Comparison of ENCODE assay signal across 10 cellular contexts in genomic region chr11:67271212-67271547, GRCh38. TPM values are rescaled to one million over a fixed set of nuclear protein-coding genes. Genes with fewer than 3 reads are reported as not detected.
A peak's percentile ranks its signal among the peaks of the same experiment; 100 is the strongest.
DNase-seq lines count a peak whose midpoint lies in the region; ATAC-seq and TF ChIP-seq lines count a peak whose summit lies in the region.
"Had no signal": no experiment of that assay in that cellular context is flagged by ENCODE, and none has a peak within 500 bp of the region (broad histone marks: within the 10 kb centered on the region; RNA-seq: fewer than 3 reads in every experiment).

No MANE protein-coding gene starts in this region.

- H2BK120ac ChIP-seq in mesendoderm (ENCODE audit: low read depth, low read length), result no peak overlapping the region

- no peak overlapping the region for H2AFZ ChIP-seq in mammary epithelial cell (ENCODE audit: low read depth, low read length)
- H2AFZ ChIP-seq: GM23248 had no signal

- in situ Hi-C loops in mammary epithelial cell (cut with MboI; ENCODE audit: low sequenced_read_pairs in 2 of 2), result no loop called here

- H2AK5ac ChIP-seq in mesendoderm (ENCODE audit: low read length), result no peak overlapping the region

- peaks cover 23% of the 10 kb centered on the region for H3K4me1 Mint-ChIP-seq in type B pancreatic cell (ENCODE audit: unreplicated experiment)

- H3K4me2 ChIP-seq in mammary epithelial cell (ENCODE audit: insufficient read depth, low read depth, low read length) (no peak overlapping the region), mesendoderm (ENCODE audit: low read length) (no peak overlapping the region)

- H3K18ac ChIP-seq in mesendoderm (ENCODE audit: low read length), result no peak overlapping the region

- dilution Hi-C loops in mammary epithelial cell (cut with HindIII; ENCODE audit: low sequenced_read_pairs), result loop anchor here (5.0 kb wide), 1 partner anchor 46 kb away; no protein-coding TSS in a partner anchor

- H3K27ac ChIP-seq in breast epithelium (peak overlapping the region; percentile 29 to 92), mammary epithelial cell (ENCODE audit: insufficient read depth, low read depth, low read length) (no peak overlapping the region), mesendoderm (ENCODE audit: low read depth, low read length) (peak overlapping the region; percentile 78)
- H3K27ac ChIP-seq: cardiac muscle cell, GM23248 had no signal

- no peak overlapping the region for H2BK15ac ChIP-seq in mesendoderm (replicated peaks; ENCODE audit: low read depth)

- H3K4me3 ChIP-seq in breast epithelium, result peak overlapping the region in 1 of 3 donors; percentile 99
- no peak overlapping the region for H3K4me3 ChIP-seq in mammary epithelial cell (replicated peaks in 1 of 3; ENCODE audit: insufficient read depth in 1 of 3, low read depth in 2 of 3, low read length in 3 of 3)
- no peak overlapping the region for H3K4me3 ChIP-seq in mesendoderm (ENCODE audit: low read length)
- H3K4me3 ChIP-seq: cardiac muscle cell, GM23248 had no signal

- H3K4me1 ChIP-seq in breast epithelium, result peaks cover 44 to 65% of the 10 kb centered on the region in 2 donors
- peaks cover 22% of the 10 kb centered on the region for H3K4me1 ChIP-seq in mammary epithelial cell (ENCODE audit: insufficient read depth, low read length)
- peaks cover 23% of the 10 kb centered on the region for H3K4me1 ChIP-seq in mesendoderm (ENCODE audit: control insufficient read depth, low read depth, low read length)

- 91% methylated on average over 6 of the region's 6 CpGs for WGBS in mammary epithelial cell (ENCODE audit: low coverage, missing lambda C conversion rate)
- WGBS in mesendoderm (ENCODE audit: extremely low coverage, insufficient coverage, low lambda C conversion rate), result no CpG with 5 or more reads among the region's 6 CpGs

- no peaks in the 10 kb centered on the region for H3K27me3 Mint-ChIP-seq in type B pancreatic cell

- H4K5ac ChIP-seq in mesendoderm (ENCODE audit: low read length), result no peak overlapping the region

- no peaks in the 10 kb centered on the region for H3K9me3 ChIP-seq in breast epithelium
- H3K9me3 ChIP-seq in mammary epithelial cell (replicated peaks; ENCODE audit: insufficient read depth, low read length), result no peaks in the 10 kb centered on the region

- TF ChIP-seq CTCF in breast epithelium (IDR thresholded peaks at IDR 0.05) (no peak), mammary epithelial cell (conservative IDR thresholded peaks at IDR 0.05 in 1 of 2, IDR thresholded peaks at IDR 0.05 in 1 of 2; ENCODE audit: extremely low read depth in 1 of 2, insufficient read depth in 1 of 2, low read depth in 1 of 2, low read length in 2 of 2) (no peak), type B pancreatic cell (conservative IDR thresholded peaks at IDR 0.05) (no peak)

- no peak overlapping the region for H3K23ac ChIP-seq in mesendoderm (ENCODE audit: low read length)

- H3K9me3 Mint-ChIP-seq in activated naive CD4-positive, alpha-beta T cell treated with anti-CD3 and anti-CD28 coated beads, Interleukin-2, amount 50 U/mL, for 72 hours, result no peaks in the 10 kb centered on the region
- no peaks in the 10 kb centered on the region for H3K9me3 Mint-ChIP-seq in type B pancreatic cell

- H3K27me3 ChIP-seq in breast epithelium, result no peaks in the 10 kb centered on the region
- H3K27me3 ChIP-seq in mammary epithelial cell (ENCODE audit: insufficient read depth, low read length), result no peaks in the 10 kb centered on the region
- no peaks in the 10 kb centered on the region for H3K27me3 ChIP-seq in mesendoderm (ENCODE audit: insufficient read depth, low read length, poor library complexity)
- H3K27me3 ChIP-seq: cardiac muscle cell had no signal

- no peak for ATAC-seq in activated naive CD4-positive, alpha-beta T cell treated with anti-CD3 and anti-CD28 coated beads, Interleukin-2, amount 50 U/mL, for 72 hours
- ATAC-seq in HG02678 (IDR thresholded peaks at IDR 0.05; ENCODE audit: unreplicated experiment), result no peak
- ATAC-seq in GM18505 (IDR thresholded peaks at IDR 0.05; ENCODE audit: unreplicated experiment), result no peak
- ATAC-seq in HG03025 (IDR thresholded peaks at IDR 0.05; ENCODE audit: low FRiP score, unreplicated experiment), result no peak

- CTCF ChIA-PET in mammary epithelial cell (lab: Charles Lee; ENCODE audit: low non-redundant PET), result no interaction called here

- no peak overlapping the region for H3K4ac ChIP-seq in mesendoderm (ENCODE audit: low read depth, low read length)

- H3K36me3 ChIP-seq in breast epithelium (no peaks in the 10 kb centered on the region), mammary epithelial cell (ENCODE audit: insufficient read depth, low read length) (peaks cover 2% of the 10 kb centered on the region), mesendoderm (ENCODE audit: control insufficient read depth, insufficient read depth, low read length) (peaks cover 3% of the 10 kb centered on the region)
- H3K36me3 ChIP-seq: cardiac muscle cell had no signal

- BruUV-seq in mammary epithelial cell (replicated peaks; lab: Mats Ljungman, UMichigan), result no TSS peak

- peak overlapping the region; percentile 83 for H3K4me3 Mint-ChIP-seq in type B pancreatic cell

- no peaks in the 10 kb centered on the region for H4K20me1 ChIP-seq in mammary epithelial cell (ENCODE audit: insufficient read depth, low read length)

- DNase-seq in breast epithelium (ENCODE audit: low spot score in 2 of 2) (peak in 1 of 2 donors; percentile 14), mammary epithelial cell (no peak), mesendoderm (no peak), type B pancreatic cell (ENCODE audit: extremely low spot score, unreplicated experiment) (no peak)
- no peak for DNase-seq in activated naive CD4-positive, alpha-beta T cell treated with anti-CD3 and anti-CD28 coated beads, Interleukin-2, amount 50 U/mL, for 72 hours (ENCODE audit: low spot score in 2 of 2)
- DNase-seq: GM23248 had no signal

- no peak for TF ChIP-seq POLR2A in breast epithelium (IDR thresholded peaks at IDR 0.05)
- TF ChIP-seq POLR2A in GM18505 (IDR thresholded peaks at IDR 0.05; ENCODE audit: borderline replicate concordance, extremely low read depth, insufficient read depth, insufficient read length), result no peak

- H3K79me1 ChIP-seq in mesendoderm (ENCODE audit: low read length), result peaks cover 63% of the 10 kb centered on the region

- peak overlapping the region; percentile 89 to 97 for H3K27ac Mint-ChIP-seq in activated naive CD4-positive, alpha-beta T cell treated with anti-CD3 and anti-CD28 coated beads, Interleukin-2, amount 50 U/mL, for 72 hours
- H3K27ac Mint-ChIP-seq in type B pancreatic cell, result peak overlapping the region; percentile 73

- intact Hi-C loops in breast epithelium (cut with DNase I; ENCODE audit: low total_unique reads), result no loop called here
- intact Hi-C loops in mammary epithelial cell (cut with micrococcal nuclease), result no loop called here

- H3K79me2 ChIP-seq in mammary epithelial cell (ENCODE audit: insufficient read depth, low read length) (peaks cover 93% of the 10 kb centered on the region), mesendoderm (ENCODE audit: control insufficient read depth, insufficient read depth, low read length) (peaks cover 68% of the 10 kb centered on the region)

- no peak overlapping the region for H2BK5ac ChIP-seq in mesendoderm (ENCODE audit: low read length)

- peak overlapping the region; percentile 87 for H3K56ac ChIP-seq in mesendoderm (ENCODE audit: low read length)

- no peak overlapping the region for H4K8ac ChIP-seq in mesendoderm (ENCODE audit: low read depth, low read length)

- peaks cover 48 to 65% of the 10 kb centered on the region in 2 donors for H3K36me3 Mint-ChIP-seq in activated naive CD4-positive, alpha-beta T cell treated with anti-CD3 and anti-CD28 coated beads, Interleukin-2, amount 50 U/mL, for 72 hours
- H3K36me3 Mint-ChIP-seq in type B pancreatic cell, result no peaks in the 10 kb centered on the region

- H3K9ac ChIP-seq in mammary epithelial cell (ENCODE audit: insufficient read depth, low read length), result no peak overlapping the region
- peak overlapping the region; percentile 70 for H3K9ac ChIP-seq in mesendoderm (ENCODE audit: low read length)

RNA-seq across cellular contexts. Expression of gene GRK2, which starts 4.9 kb away (rescaled TPM):
- total RNA-seq in breast epithelium, result 10 to 100 TPM; 41.1 to 52.8 (median 52.1) TPM
- total RNA-seq in mammary epithelial cell, result 10 to 100 TPM; 31.7 to 55.4 TPM
- polyA plus RNA-seq in mammary epithelial cell, result 37.8 TPM
- polyA minus RNA-seq in mammary epithelial cell, result 81.3 TPM
- 100 to 1,000 TPM; 289 to 376 TPM for total RNA-seq in activated naive CD4-positive, alpha-beta T cell treated with anti-CD3 and anti-CD28 coated beads, Interleukin-2, amount 50 U/mL, for 72 hours
- 30.4 TPM for polyA plus RNA-seq in mesendoderm (2013, experiment 1 of 2)
- 30.6 TPM for polyA plus RNA-seq in mesendoderm (2013, experiment 2 of 2)
- total RNA-seq in type B pancreatic cell (ENCODE audit: low replicate concordance), result 53.1 and 62.2 TPM in 2 replicates

RNA-seq across cellular contexts. Expression of gene ANKRD13D, which starts 17.9 kb away (rescaled TPM):
- total RNA-seq in breast epithelium (10 to 100 TPM; 23.7 to 51.8 (median 40.7) TPM), mammary epithelial cell (10 to 100 TPM; 25.7 to 56.7 TPM), type B pancreatic cell (ENCODE audit: low replicate concordance) (70.5 and 80.9 TPM in 2 replicates)
- polyA plus RNA-seq in mammary epithelial cell, result 29.0 TPM
- 34.7 TPM for polyA minus RNA-seq in mammary epithelial cell
- 100 to 1,000 TPM in 1 of 2 donors, 10 to 100 TPM in 1; 76.0 to 213 TPM for total RNA-seq in activated naive CD4-positive, alpha-beta T cell treated with anti-CD3 and anti-CD28 coated beads, Interleukin-2, amount 50 U/mL, for 72 hours
- polyA plus RNA-seq in mesendoderm (2013, experiment 1 of 2), result 11.0 TPM
- 12.5 TPM for polyA plus RNA-seq in mesendoderm (2013, experiment 2 of 2)

RNA-seq across cellular contexts. Expression of gene SSH3, which starts 32.1 kb away (rescaled TPM):
- total RNA-seq in breast epithelium (10 to 100 TPM; 28.8 to 55.2 (median 34.4) TPM), mammary epithelial cell (10 to 100 TPM; 47.0 to 86.9 TPM), type B pancreatic cell (ENCODE audit: low replicate concordance) (32.0 and 40.9 TPM in 2 replicates)
- 34.8 TPM for polyA plus RNA-seq in mammary epithelial cell
- polyA minus RNA-seq in mammary epithelial cell, result 21.2 TPM
- 10 to 100 TPM; 11.6 to 16.5 TPM for total RNA-seq in activated naive CD4-positive, alpha-beta T cell treated with anti-CD3 and anti-CD28 coated beads, Interleukin-2, amount 50 U/mL, for 72 hours
- polyA plus RNA-seq in mesendoderm (2013, experiment 1 of 2), result 27.4 TPM
- polyA plus RNA-seq in mesendoderm (2013, experiment 2 of 2), result 28.5 TPM
